7 cellular contexts compared by ENCODE assay signal in genomic region chr22:20453222-20453621, GRCh38.
"Had no signal": no experiment of that assay in that cellular context is flagged by ENCODE, and none has a peak within 500 bp of the region (broad histone marks: within the 10 kb centered on the region; RNA-seq: fewer than 3 reads in every experiment).

No MANE protein-coding gene starts in this region.

- H3K27ac ChIP-seq: HL-60 had no signal

- H3K4me3 ChIP-seq: GM23338 had no signal

- H3K4me2 ChIP-seq: GM23338 had no signal

- ATAC-seq: GM23338 had no signal

- FAIRE-seq: H1, H54 had no signal

- DNase-seq: H9, HCEC 1CT, KG1 had no signal

- H2AFZ ChIP-seq: GM23338 had no signal
